ENCODE assay signal across 35 cellular contexts in the genomic region with DNA sequence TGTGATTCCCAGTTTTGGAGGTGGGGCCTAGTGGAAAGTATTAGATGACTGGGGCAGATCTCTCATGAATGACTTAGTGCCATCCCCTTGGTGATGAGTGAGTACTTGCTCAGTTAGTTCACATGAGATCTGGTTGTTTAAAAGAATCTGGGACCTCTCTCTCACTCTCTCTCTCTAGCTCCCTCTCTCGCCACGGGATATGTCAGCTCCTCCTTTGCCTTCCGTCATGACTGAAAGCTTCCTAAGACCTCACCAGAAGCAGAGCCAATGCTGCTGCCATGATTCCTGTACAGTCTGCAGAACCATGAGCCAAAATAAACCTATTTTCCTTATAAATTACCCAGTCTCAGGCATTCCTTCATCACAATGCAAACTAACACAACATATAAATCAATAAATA.
"Had no signal": no experiment of that assay in that cellular context is flagged by ENCODE, and none has a peak within 500 bp of the region (broad histone marks: within the 10 kb centered on the region; RNA-seq: fewer than 3 reads in every experiment).

No MANE protein-coding gene starts in this region.

- H3K36me3 Mint-ChIP-seq: activated CD4-positive, alpha-beta memory T cell treated with anti-CD3 and anti-CD28 coated beads for 36 hours; activated CD8-positive, alpha-beta memory T cell treated with anti-CD3 and anti-CD28 coated beads, Interleukin-2, amount 10 ng/mL, durations not matched to agents 7 days and 5 days; activated naive CD4-positive, alpha-beta T cell treated with anti-CD3 and anti-CD28 coated beads, Interleukin-2, amount 50 U/mL, for 24 hours; activated naive CD8-positive, alpha-beta T cell treated with anti-CD3 and anti-CD28 coated beads for 36 hours had no signal

- H3K4me3 Mint-ChIP-seq: activated CD4-positive, alpha-beta memory T cell treated with anti-CD3 and anti-CD28 coated beads for 36 hours; activated CD4-positive, alpha-beta T cell treated with anti-CD3 and anti-CD28 coated beads for 36 hours; activated CD4-positive, alpha-beta T cell treated with anti-CD3 and anti-CD28 coated beads, Interleukin-2, amount 10 ng/mL, durations not matched to agents 24 days and 14 days; activated CD8-positive, alpha-beta memory T cell treated with anti-CD3 and anti-CD28 coated beads, Interleukin-2, amount 10 ng/mL, durations not matched to agents 7 days and 5 days; activated CD8-positive, alpha-beta T cell treated with anti-CD3 and anti-CD28 coated beads, Interleukin-2, amount 10 ng/mL, durations not matched to agents 7 days and 5 days; activated naive CD4-positive, alpha-beta T cell treated with anti-CD3 and anti-CD28 coated beads for 36 hours; activated naive CD4-positive, alpha-beta T cell treated with anti-CD3 and anti-CD28 coated beads, Interleukin-2, amount 50 U/mL, for 24 hours; activated naive CD8-positive, alpha-beta T cell treated with anti-CD3 and anti-CD28 coated beads for 36 hours; activated naive CD8-positive, alpha-beta T cell treated with anti-CD3 and anti-CD28 coated beads, Interleukin-2, amount 50 U/mL, for 24 hours; activated T-helper 1 cell treated with anti-CD3 and anti-CD28 coated beads, Interleukin-12 subunit alpha, Interleukin-12 subunit beta, Interleukin-2, Interleukin-4 antibody, amounts not matched to agents 30 ng/mL and 10 ng/mL and 1 ng/mL, durations not matched to agents 14 hours and 24 hours and 36 hours; effector memory CD8-positive, alpha-beta T cell; T-helper 17 cell; T-helper 2 cell treated with Interferon-gamma antibody and Interleukin-4, amounts not matched to agents 5 μg/mL and 100 μg/mL, for 36 hours had no signal

- DNase-seq: activated CD4-positive, alpha-beta memory T cell treated with anti-CD3 and anti-CD28 coated beads for 36 hours; activated CD4-positive, alpha-beta T cell treated with anti-CD3 and anti-CD28 coated beads for 36 hours; activated CD4-positive, alpha-beta T cell treated with anti-CD3 and anti-CD28 coated beads, Interleukin-2, amount 10 ng/mL, durations not matched to agents 24 days and 14 days; activated CD4-positive, CD25-positive, alpha-beta regulatory T cell; activated CD4-positive, CD25-positive, alpha-beta regulatory T cell treated with anti-CD3 and anti-CD28 coated beads, Interleukin-2, amount 50 U/mL, for 72 hours; activated CD8-positive, alpha-beta memory T cell treated with anti-CD3 and anti-CD28 coated beads, Interleukin-2, amount 10 ng/mL, durations not matched to agents 7 days and 5 days; activated CD8-positive, alpha-beta memory T cell treated with anti-CD3 and anti-CD28 coated beads, Interleukin-2, amount 50 U/mL, for 4 hours; activated CD8-positive, alpha-beta T cell treated with anti-CD3 and anti-CD28 coated beads, Interleukin-2, amount 10 ng/mL, durations not matched to agents 7 days and 5 days; activated effector memory CD4-positive, alpha-beta T cell treated with anti-CD3 and anti-CD28 coated beads, Interleukin-2, amount 50 U/mL, for 16 hours; activated naive CD4-positive, alpha-beta T cell treated with anti-CD3 and anti-CD28 coated beads for 36 hours; activated naive CD8-positive, alpha-beta T cell treated with anti-CD3 and anti-CD28 coated beads for 36 hours; activated naive CD8-positive, alpha-beta T cell treated with anti-CD3 and anti-CD28 coated beads, Interleukin-2, amount 50 U/mL, for 24 hours; activated T-cell treated with anti-CD3 and anti-CD28 coated beads, Interleukin-2, amount 50 U/mL, for 1 hour; activated T-cell treated with anti-CD3 and anti-CD28 coated beads, Interleukin-2, amount 50 U/mL, for 48 hours; adrenal gland; amygdala; aorta; body of pancreas; caudate nucleus; cortex of kidney; dermis blood vessel endothelial cell; effector CD4-positive, alpha-beta T cell; effector memory CD8-positive, alpha-beta T cell; esophagus squamous epithelium; foreskin melanocyte; T-helper 1 cell; T-helper 17 cell; T1000; WERI-Rb-1 had no signal

- H3K27me3 ChIP-seq: adrenal gland, body of pancreas, esophagus squamous epithelium, gastroesophageal sphincter had no signal

- H3K27ac ChIP-seq: adrenal gland, body of pancreas, epithelial cell of prostate, esophagus squamous epithelium, gastroesophageal sphincter, WERI-Rb-1 had no signal

- H3K4me1 Mint-ChIP-seq: activated CD4-positive, alpha-beta T cell treated with anti-CD3 and anti-CD28 coated beads for 36 hours; activated CD4-positive, alpha-beta T cell treated with anti-CD3 and anti-CD28 coated beads, Interleukin-2, amount 10 ng/mL, durations not matched to agents 24 days and 14 days; activated CD8-positive, alpha-beta memory T cell treated with anti-CD3 and anti-CD28 coated beads, Interleukin-2, amount 10 ng/mL, durations not matched to agents 7 days and 5 days; activated naive CD4-positive, alpha-beta T cell treated with anti-CD3 and anti-CD28 coated beads, Interleukin-2, amount 50 U/mL, for 24 hours; activated naive CD8-positive, alpha-beta T cell treated with anti-CD3 and anti-CD28 coated beads for 36 hours; activated naive CD8-positive, alpha-beta T cell treated with anti-CD3 and anti-CD28 coated beads, Interleukin-2, amount 50 U/mL, for 24 hours; T-helper 17 cell had no signal

- H3K4me1 ChIP-seq: adrenal gland, body of pancreas had no signal

- H3K36me3 ChIP-seq: adrenal gland, esophagus squamous epithelium, WERI-Rb-1 had no signal

- H3K27me3 Mint-ChIP-seq: activated CD4-positive, alpha-beta memory T cell treated with anti-CD3 and anti-CD28 coated beads for 36 hours; activated CD4-positive, alpha-beta T cell treated with anti-CD3 and anti-CD28 coated beads for 36 hours; activated CD4-positive, alpha-beta T cell treated with anti-CD3 and anti-CD28 coated beads, Interleukin-2, amount 10 ng/mL, durations not matched to agents 24 days and 14 days; activated CD8-positive, alpha-beta memory T cell treated with anti-CD3 and anti-CD28 coated beads, Interleukin-2, amount 10 ng/mL, durations not matched to agents 7 days and 5 days; activated naive CD4-positive, alpha-beta T cell treated with anti-CD3 and anti-CD28 coated beads, Interleukin-2, amount 50 U/mL, for 24 hours; activated naive CD8-positive, alpha-beta T cell treated with anti-CD3 and anti-CD28 coated beads for 36 hours; activated naive CD8-positive, alpha-beta T cell treated with anti-CD3 and anti-CD28 coated beads, Interleukin-2, amount 50 U/mL, for 24 hours; effector memory CD8-positive, alpha-beta T cell; T-helper 17 cell had no signal

- H3K4me3 ChIP-seq: adrenal gland, body of pancreas, esophagus squamous epithelium, gastroesophageal sphincter had no signal

- H3K9me3 ChIP-seq: adrenal gland, body of pancreas, esophagus squamous epithelium had no signal

- ATAC-seq: activated CD4-positive, alpha-beta T cell treated with anti-CD3 and anti-CD28 coated beads for 36 hours; activated CD8-positive, alpha-beta memory T cell treated with anti-CD3 and anti-CD28 coated beads, Interleukin-2, amount 10 ng/mL, durations not matched to agents 7 days and 5 days; activated CD8-positive, alpha-beta T cell treated with anti-CD3 and anti-CD28 coated beads, Interleukin-2, amount 10 ng/mL, durations not matched to agents 7 days and 5 days; activated naive CD8-positive, alpha-beta T cell treated with anti-CD3 and anti-CD28 coated beads, Interleukin-2, amount 50 U/mL, for 24 hours; body of pancreas; effector memory CD8-positive, alpha-beta T cell; gastroesophageal sphincter; T-helper 17 cell had no signal

- H3K27ac Mint-ChIP-seq: activated CD4-positive, alpha-beta memory T cell treated with anti-CD3 and anti-CD28 coated beads for 36 hours; activated CD4-positive, alpha-beta T cell treated with anti-CD3 and anti-CD28 coated beads for 36 hours; activated CD4-positive, alpha-beta T cell treated with anti-CD3 and anti-CD28 coated beads, Interleukin-2, amount 10 ng/mL, durations not matched to agents 24 days and 14 days; activated CD8-positive, alpha-beta memory T cell treated with anti-CD3 and anti-CD28 coated beads, Interleukin-2, amount 10 ng/mL, durations not matched to agents 7 days and 5 days; activated CD8-positive, alpha-beta T cell treated with anti-CD3 and anti-CD28 coated beads, Interleukin-2, amount 10 ng/mL, durations not matched to agents 7 days and 5 days; activated naive CD4-positive, alpha-beta T cell treated with anti-CD3 and anti-CD28 coated beads for 36 hours; activated naive CD4-positive, alpha-beta T cell treated with anti-CD3 and anti-CD28 coated beads, Interleukin-2, amount 50 U/mL, for 24 hours; activated naive CD8-positive, alpha-beta T cell treated with anti-CD3 and anti-CD28 coated beads for 36 hours; activated naive CD8-positive, alpha-beta T cell treated with anti-CD3 and anti-CD28 coated beads, Interleukin-2, amount 50 U/mL, for 24 hours; activated T-helper 1 cell treated with anti-CD3 and anti-CD28 coated beads, Interleukin-12 subunit alpha, Interleukin-12 subunit beta, Interleukin-2, Interleukin-4 antibody, amounts not matched to agents 30 ng/mL and 10 ng/mL and 1 ng/mL, durations not matched to agents 14 hours and 24 hours and 36 hours; activated T-helper 2 cell treated with anti-CD3 and anti-CD28 coated beads, Interferon-gamma antibody, Interleukin-2, Interleukin-4, amounts not matched to agents 10 μg/mL and 5 μg/mL and 100 μg/mL, durations not matched to agents 14 hours and 24 hours and 36 hours; effector memory CD8-positive, alpha-beta T cell; T-helper 17 cell; T-helper 2 cell treated with Interferon-gamma antibody and Interleukin-4, amounts not matched to agents 5 μg/mL and 100 μg/mL, for 36 hours had no signal
